Comparison of ENCODE assay signal across 10 cellular contexts in genomic region chr1:58884706-58885661, GRCh38.
DNase-seq lines count a peak whose midpoint lies in the region; ATAC-seq and TF ChIP-seq lines count a peak whose summit lies in the region.
"Had no signal": no experiment of that assay in that cellular context is flagged by ENCODE, and none has a peak within 500 bp of the region (broad histone marks: within the 10 kb centered on the region; RNA-seq: fewer than 3 reads in every experiment).

No MANE protein-coding gene starts in this region.

- DNase-seq in NCI-H1092 treated with DMSO at 0.1 percent for 48 hours (lab: John Stamatoyannopoulos, UW) (peak; percentile 83), adrenal gland (peak in 2 of 7 donors; percentile 31 to 47), mucosa of gallbladder (ENCODE audit: low spot score) (peak; percentile 71), NAMALWA (ENCODE audit: low spot score) (no peak), NCI-H2227 treated with DMSO at 0.1 percent for 48 hours (lab: John Stamatoyannopoulos, UW) (no peak)
- DNase-seq: T1000 had no signal

- no peak overlapping the region for H3K4me3 ChIP-seq in adrenal gland
- H3K4me3 ChIP-seq: skin epidermis had no signal

- intact Hi-C loops in adrenal gland (cut with DNase I), result no loop called here

- H3K27ac ChIP-seq in C4-2B (peak overlapping the region; percentile 76), adrenal gland (peak overlapping the region in 3 of 5 donors; percentile 59 to 90 (median 80))

- no peaks in the 10 kb centered on the region for H3K9me3 ChIP-seq in adrenal gland (replicated peaks in 1 of 3)

- H3K36me3 ChIP-seq in adrenal gland (replicated peaks in 1 of 2), result no peaks in the 10 kb centered on the region

- WGBS in adrenal gland, 4 donors, result 39 to 55% (median 46%) methylated on average over 7 to 8 of the region's 8 CpGs

- ATAC-seq in GM18505 (IDR thresholded peaks at IDR 0.05; ENCODE audit: unreplicated experiment) (no peak), GM21367 (IDR thresholded peaks at IDR 0.05; ENCODE audit: unreplicated experiment) (no peak)

- H3K4me1 ChIP-seq in adrenal gland (replicated peaks in 1 of 2), result peaks cover 25 to 53% of the 10 kb centered on the region in 2 donors

- TF ChIP-seq POLR2A in adrenal gland (IDR thresholded peaks at IDR 0.05) (no peak), GM18505 (IDR thresholded peaks at IDR 0.05; ENCODE audit: borderline replicate concordance, extremely low read depth, insufficient read depth, insufficient read length) (no peak)

- H3K27me3 ChIP-seq in adrenal gland, result no peaks in the 10 kb centered on the region

- TF ChIP-seq CTCF in C4-2B (conservative IDR thresholded peaks at IDR 0.05) (no peak), adrenal gland (IDR thresholded peaks at IDR 0.05) (no peak)

Comparison
In these comparisons a context has a peak if more than half of its experiments do, and no peak if none do; other contexts are left out.
1. DNase-seq: peak in NCI-H1092 treated with DMSO at 0.1 percent for 48 hours (single experiment) and mucosa of gallbladder (single experiment); none in NAMALWA (single experiment) and NCI-H2227 treated with DMSO at 0.1 percent for 48 hours (single experiment).